Comparison of ENCODE assay signal across 1 cellular context in genomic region chrX:12974797-12975669, GRCh38.
TF ChIP-seq lines count a peak whose summit lies in the region.

Gene TMSB4X, plus strand, starts transcription at chrX:12975110.

TF ChIP-seq in SK-N-SH, 30 proteins besides CTCF, POLR2A, EP300 and RAD21 (continued from another document):
- TF ChIP-seq REST (IDR thresholded peaks at IDR 0.05; ENCODE audit: low read depth, low read length) (peak; percentile 62; the same call in 1 of the 2 replicates), RCOR1 (IDR thresholded peaks at IDR 0.05; ENCODE audit: low read length) (no peak), POLR2AphosphoS5 (IDR thresholded peaks at IDR 0.05; ENCODE audit: low read depth, low read length) (peak; percentile 100), NFIC (IDR thresholded peaks at IDR 0.05; ENCODE audit: borderline replicate concordance) (0 out of 2 replicates have a peak, but pooled peaks have one; percentile 21), NRF1 (IDR thresholded peaks at IDR 0.05; ENCODE audit: low read depth, low read length) (peak; percentile 20; the same call in 1 of the 2 replicates), IRF3 (IDR thresholded peaks at IDR 0.05; ENCODE audit: low read depth, low read length) (no peak), USF1 (IDR thresholded peaks at IDR 0.05; ENCODE audit: borderline replicate concordance, low read depth) (no peak), RFX5 (IDR thresholded peaks at IDR 0.05; ENCODE audit: low read length) (no peak), TAF1 (IDR thresholded peaks at IDR 0.05; ENCODE audit: borderline replicate concordance, low read depth, low read length) (peak; percentile 97)
